Comparison of ENCODE assay signal across 21 cellular contexts in genomic region chr6:141335476-141335875, GRCh38.
DNase-seq lines count a peak whose midpoint lies in the region; ATAC-seq and TF ChIP-seq lines count a peak whose summit lies in the region.
"Had no signal": no experiment of that assay in that cellular context is flagged by ENCODE, and none has a peak within 500 bp of the region (broad histone marks: within the 10 kb centered on the region; RNA-seq: fewer than 3 reads in every experiment).

No MANE protein-coding gene starts in this region.

- H2AFZ ChIP-seq in SK-N-SH (ENCODE audit: low read depth) (peak overlapping the region; percentile 73; the same call in 1 of the 2 replicates), neuronal stem cell (ENCODE audit: low read length) (peak overlapping the region; percentile 8)

- no peak overlapping the region for H2AK5ac ChIP-seq in neuronal stem cell (ENCODE audit: low read depth, low read length)

- ATAC-seq in HG03135 (IDR thresholded peaks at IDR 0.05; ENCODE audit: unreplicated experiment) (no peak), GM21367 (IDR thresholded peaks at IDR 0.05; ENCODE audit: unreplicated experiment) (no peak)
- ATAC-seq: GM12878, GM23338 had no signal

- TF ChIP-seq EP300 in SK-N-SH (IDR thresholded peaks at IDR 0.05; ENCODE audit: borderline replicate concordance in 1 of 2, low read depth in 1 of 2, low read length in 1 of 2), result no peak

- H3K27ac ChIP-seq in SK-N-SH (ENCODE audit: low read depth in 2 of 2, low read length in 1 of 2) (peak overlapping the region in 1 of 2 experiments; percentile 8; a peak in 1 of 4 replicates), neuronal stem cell (replicated peaks; ENCODE audit: low read length) (no peak overlapping the region), spleen (no peak overlapping the region)
- H3K27ac ChIP-seq: BLaER1 treated with 17β-estradiol and CSF1 and Interleukin-3, amounts not matched to agents 10 nM and 100 nM; SK-N-MC had no signal

- no peak overlapping the region for H3K4me3 Mint-ChIP-seq in Calu3 (ENCODE audit: low read depth, unreplicated experiment)
- H3K4me3 Mint-ChIP-seq: CD8-positive, alpha-beta memory T cell; GM23338; IgD-negative memory B cell had no signal

- no peaks in the 10 kb centered on the region for H3K9me3 Mint-ChIP-seq in Calu3 (ENCODE audit: low read depth, unreplicated experiment)
- H3K9me3 Mint-ChIP-seq: CD8-positive, alpha-beta memory T cell; IgD-negative memory B cell had no signal

- peak overlapping the region; percentile 52 for H3K27ac Mint-ChIP-seq in Calu3 (ENCODE audit: unreplicated experiment)
- H3K27ac Mint-ChIP-seq: CD8-positive, alpha-beta memory T cell; GM23338; IgD-negative memory B cell had no signal

- POLR2A ChIA-PET in SK-N-SH (lab: Yijun Ruan, JAX), result no interaction called here

- DNase-seq in Calu3 (no peak), SK-N-SH (no peak), glomerular visceral epithelial cell (ENCODE audit: extremely low spot score) (peak; percentile 17), neuronal stem cell (ENCODE audit: low spot score) (no peak), NCI-H1930 (lab: John Stamatoyannopoulos, UW) (no peak), spleen (no peak)
- DNase-seq: CD8-positive, alpha-beta memory T cell; Karpas-422; NCI-H1092 treated with DMSO at 0.1 percent for 48 hours; NCI-H146; NCI-H748 treated with DMSO at 0.1 percent for 48 hours; NK-92 treated with Interleukin-12 subunit alpha and Interleukin-12 subunit beta, amount 100 ng/mL, for 24 hours; OCI-M1; SHP77 had no signal

- no peaks in the 10 kb centered on the region for H3K79me1 ChIP-seq in neuronal stem cell (ENCODE audit: low read depth, low read length)

- no peak overlapping the region for H4K91ac ChIP-seq in neuronal stem cell (ENCODE audit: low read depth, low read length, poor library complexity)

- no peaks in the 10 kb centered on the region for H3K36me3 Mint-ChIP-seq in Calu3 (ENCODE audit: insufficient read depth, unreplicated experiment)
- H3K36me3 Mint-ChIP-seq: IgD-negative memory B cell had no signal

- H3K9me2 ChIP-seq in SK-N-SH, result no peaks in the 10 kb centered on the region

- H3F3A ChIP-seq in SK-N-SH (replicated peaks; ENCODE audit: insufficient read depth), result no peaks in the 10 kb centered on the region

- intact Hi-C loops in Calu3 (cut with micrococcal nuclease; ENCODE audit: unreplicated experiment), result no loop called here
- intact Hi-C loops in spleen (cut with DNase I; ENCODE audit: low total_unique reads), result no loop called here

- H3K27me3 Mint-ChIP-seq in Calu3 (ENCODE audit: unreplicated experiment), result no peaks in the 10 kb centered on the region
- H3K27me3 Mint-ChIP-seq: IgD-negative memory B cell had no signal

- no peak overlapping the region for H3K23ac ChIP-seq in neuronal stem cell (ENCODE audit: low read depth, low read length, poor library complexity)

- H3K9me3 ChIP-seq in SK-N-SH (no peaks in the 10 kb centered on the region; the same call in 1 of the 2 replicates), neuronal stem cell (replicated peaks in 1 of 2; ENCODE audit: control insufficient read depth in 2 of 2, insufficient read depth in 1 of 2, low read depth in 1 of 2, low read length in 2 of 2) (no peaks in the 10 kb centered on the region), spleen (no peaks in the 10 kb centered on the region)
- H3K9me3 ChIP-seq: BLaER1 treated with 17β-estradiol and CSF1 and Interleukin-3, amounts not matched to agents 10 nM and 100 nM had no signal

- H3K27me3 ChIP-seq in SK-N-SH (ENCODE audit: insufficient read depth), result no peaks in the 10 kb centered on the region
- H3K27me3 ChIP-seq in neuronal stem cell (ENCODE audit: control insufficient read depth in 3 of 3, insufficient read depth in 3 of 3, low read depth in 1 of 3, low read length in 3 of 3), result no peaks in the 10 kb centered on the region
- no peaks in the 10 kb centered on the region for H3K27me3 ChIP-seq in spleen (replicated peaks in 1 of 7)
- H3K27me3 ChIP-seq: BLaER1 treated with 17β-estradiol and CSF1 and Interleukin-3, amounts not matched to agents 10 nM and 100 nM had no signal

- H2BK5ac ChIP-seq in neuronal stem cell (ENCODE audit: low read length), result no peak overlapping the region

- no TSS peak for BruUV-seq in Calu3 (replicated peaks; lab: Mats Ljungman, UMichigan)

- H3K18ac ChIP-seq in neuronal stem cell (ENCODE audit: low read length), result no peak overlapping the region

- H3K4me2 ChIP-seq in SK-N-SH, result no peak overlapping the region
- H3K4me2 ChIP-seq in neuronal stem cell (ENCODE audit: insufficient read depth, low read length, poor library complexity, severe bottlenecking), result no peak overlapping the region
- H3K4me2 ChIP-seq: BLaER1 treated with 17β-estradiol and CSF1 and Interleukin-3, amounts not matched to agents 10 nM and 100 nM; GM23338 had no signal

- no peaks in the 10 kb centered on the region; a peak in 1 of 4 replicates for H3K4me1 ChIP-seq in SK-N-SH (ENCODE audit: control insufficient read depth in 1 of 2, insufficient read depth in 2 of 2, low read depth in 1 of 2, low read length in 1 of 2)
- H3K4me1 ChIP-seq in neuronal stem cell (ENCODE audit: control insufficient read depth in 2 of 2, insufficient read depth in 1 of 2, low read depth in 1 of 2, low read length in 2 of 2), result no peaks in the 10 kb centered on the region
- H3K4me1 ChIP-seq in spleen, result no peaks in the 10 kb centered on the region
- H3K4me1 ChIP-seq: BLaER1 treated with 17β-estradiol and CSF1 and Interleukin-3, amounts not matched to agents 10 nM and 100 nM had no signal

- no peaks in the 10 kb centered on the region for H3K79me2 ChIP-seq in SK-N-SH (ENCODE audit: insufficient read depth)

- peaks cover 18% of the 10 kb centered on the region for H3K4me1 Mint-ChIP-seq in Calu3 (ENCODE audit: low read depth, unreplicated experiment)
- H3K4me1 Mint-ChIP-seq: CD8-positive, alpha-beta memory T cell; GM23338; IgD-negative memory B cell had no signal

- H3K36me3 ChIP-seq in SK-N-SH (replicated peaks in 1 of 2; ENCODE audit: control insufficient read depth in 1 of 2, insufficient read depth in 2 of 2, low read length in 1 of 2) (peaks cover 0 to 5% of the 10 kb centered on the region in 2 experiments), neuronal stem cell (replicated peaks in 1 of 2; ENCODE audit: control insufficient read depth in 2 of 2, insufficient read depth in 2 of 2, low read length in 2 of 2) (no peaks in the 10 kb centered on the region), spleen (no peaks in the 10 kb centered on the region)
- H3K36me3 ChIP-seq: BLaER1 treated with 17β-estradiol and CSF1 and Interleukin-3, amounts not matched to agents 10 nM and 100 nM had no signal

- H4K8ac ChIP-seq in neuronal stem cell (ENCODE audit: low read depth, low read length), result no peak overlapping the region

- H3K4me3 ChIP-seq in SK-N-SH (ENCODE audit: low read depth in 2 of 2, low read length in 1 of 2) (no peak overlapping the region), neuronal stem cell (ENCODE audit: low read length in 2 of 2) (no peak overlapping the region), spleen (no peak overlapping the region)
- H3K4me3 ChIP-seq: BLaER1 treated with 17β-estradiol and CSF1 and Interleukin-3, amounts not matched to agents 10 nM and 100 nM; GM12878; GM23338; SK-N-MC had no signal

- TF ChIP-seq CTCF in Calu3 (IDR thresholded peaks at IDR 0.05; ENCODE audit: unreplicated experiment), result no peak
- no peak for TF ChIP-seq CTCF in SK-N-SH (IDR thresholded peaks at IDR 0.05)
- TF ChIP-seq CTCF in spleen (IDR thresholded peaks at IDR 0.05 in 8 of 11, conservative IDR thresholded peaks at IDR 0.05 in 3 of 11), result no peak

- H2BK15ac ChIP-seq in neuronal stem cell (ENCODE audit: low read length), result no peak overlapping the region

- no peak overlapping the region for H2BK12ac ChIP-seq in neuronal stem cell (ENCODE audit: low read length)

- no peak overlapping the region for H3K4ac ChIP-seq in neuronal stem cell (ENCODE audit: low read length)

- CTCF ChIA-PET in Calu3 (lab: Charles Lee) (interaction anchor here (0.8 kb wide), 1 partner anchor 209 kb away, joined by 3 read pairs; no protein-coding TSS in a partner anchor), SK-N-SH (lab: Yijun Ruan, JAX) (no interaction called here)

- TF ChIP-seq POLR2A in spleen (IDR thresholded peaks at IDR 0.05), result no peak

- no peak overlapping the region for H3K9ac ChIP-seq in SK-N-SH
- no peak overlapping the region for H3K9ac ChIP-seq in neuronal stem cell (ENCODE audit: low read depth, low read length, poor library complexity)
- H3K9ac ChIP-seq: BLaER1 treated with 17β-estradiol and CSF1 and Interleukin-3, amounts not matched to agents 10 nM and 100 nM had no signal

- no peak overlapping the region for H2BK120ac ChIP-seq in neuronal stem cell (ENCODE audit: low read depth, low read length)

- H3K14ac ChIP-seq in neuronal stem cell (ENCODE audit: low read length), result no peak overlapping the region

- no peaks in the 10 kb centered on the region for H4K20me1 ChIP-seq in SK-N-SH (ENCODE audit: insufficient read depth)
- H4K20me1 ChIP-seq: BLaER1 treated with 17β-estradiol and CSF1 and Interleukin-3, amounts not matched to agents 10 nM and 100 nM had no signal

- TF ChIP-seq RAD21 in SK-N-SH (IDR thresholded peaks at IDR 0.05; ENCODE audit: low read length), result no peak

TF ChIP-seq in SK-N-SH, 30 proteins besides CTCF, POLR2A, EP300 and RAD21:
- TF ChIP-seq SIN3A (IDR thresholded peaks at IDR 0.05; ENCODE audit: borderline replicate concordance, low read depth, low read length), result no peak
